9 cellular contexts compared by ENCODE assay signal in the genomic region with DNA sequence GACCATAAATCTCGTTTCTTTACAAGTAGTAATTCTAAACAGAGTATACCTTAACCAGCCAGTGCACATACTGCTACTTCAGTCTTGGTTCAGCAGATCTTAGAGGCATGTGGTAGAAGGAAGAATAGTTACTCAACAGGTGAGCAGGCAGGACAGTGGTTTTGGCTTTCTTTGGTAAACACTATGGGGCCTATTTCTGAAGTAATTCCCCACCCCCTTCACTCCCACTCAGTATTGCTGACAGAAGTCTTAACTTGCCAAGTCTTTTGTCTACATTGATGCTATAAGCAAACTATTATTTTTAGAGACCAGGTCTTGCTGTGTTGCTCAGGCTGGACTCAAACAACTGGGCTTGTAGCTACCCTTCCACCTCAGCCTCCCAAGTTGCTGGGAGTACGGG.
A peak's percentile ranks its signal among the peaks of the same experiment; 100 is the strongest.
DNase-seq lines count a peak whose midpoint lies in the region; ATAC-seq and TF ChIP-seq lines count a peak whose summit lies in the region.
"Had no signal": no experiment of that assay in that cellular context is flagged by ENCODE, and none has a peak within 500 bp of the region (broad histone marks: within the 10 kb centered on the region; RNA-seq: fewer than 3 reads in every experiment).

No MANE protein-coding gene starts in this region.

- 56% methylated on average over 2 of the region's 2 CpGs for WGBS in hepatocyte (ENCODE audit: low lambda C conversion rate, missing lambda C conversion rate)

- H3K27me3 Mint-ChIP-seq in natural killer cell treated with Interleukin-12 subunit alpha and Interleukin-12 subunit beta and Interleukin-15 and Interleukin-18, amount 100 ng/mL, for 72 hours = no peaks in the 10 kb centered on the region

- peaks cover 48 to 61% of the 10 kb centered on the region in 2 donors for H3K4me1 Mint-ChIP-seq in natural killer cell treated with Interleukin-12 subunit alpha and Interleukin-12 subunit beta and Interleukin-15 and Interleukin-18, amount 100 ng/mL, for 72 hours (ENCODE audit: low read depth in 2 of 2)

- H3K79me2 ChIP-seq in osteoblast (ENCODE audit: insufficient read depth, low read length) (peaks cover 81% of the 10 kb centered on the region), hepatocyte (peaks cover 96% of the 10 kb centered on the region)

- H3K9me3 ChIP-seq in osteoblast (ENCODE audit: low read depth, low read length) (no peaks in the 10 kb centered on the region), hepatocyte (ENCODE audit: low read depth) (no peaks in the 10 kb centered on the region)

- no peaks in the 10 kb centered on the region for H3K27me3 ChIP-seq in osteoblast (ENCODE audit: insufficient read depth, low read length)
- no peaks in the 10 kb centered on the region for H3K27me3 ChIP-seq in hepatocyte

- TF ChIP-seq CTCF in osteoblast (IDR thresholded peaks at IDR 0.05; ENCODE audit: extremely low read depth, low read depth, low read length) (no peak), hepatocyte (IDR thresholded peaks at IDR 0.05; ENCODE audit: poor library complexity) (no peak)

- H3K9me3 Mint-ChIP-seq in natural killer cell treated with Interleukin-12 subunit alpha and Interleukin-12 subunit beta and Interleukin-15 and Interleukin-18, amount 100 ng/mL, for 72 hours = no peaks in the 10 kb centered on the region

- H3K4me1 ChIP-seq in osteoblast (ENCODE audit: insufficient read depth, low read length) (peaks cover 4% of the 10 kb centered on the region), hepatocyte (ENCODE audit: insufficient read depth) (peaks cover 33% of the 10 kb centered on the region)

- H4K20me1 ChIP-seq in osteoblast (ENCODE audit: insufficient read depth, low read length) (peaks cover 20% of the 10 kb centered on the region), hepatocyte (ENCODE audit: insufficient read depth, poor library complexity, severe bottlenecking) (peaks cover 6% of the 10 kb centered on the region)

- H3K36me3 Mint-ChIP-seq in natural killer cell treated with Interleukin-12 subunit alpha and Interleukin-12 subunit beta and Interleukin-15 and Interleukin-18, amount 100 ng/mL, for 72 hours = no peaks in the 10 kb centered on the region

- H3K4me2 ChIP-seq in osteoblast (ENCODE audit: insufficient read depth, low read length) (no peak overlapping the region), hepatocyte (no peak overlapping the region)

- no peak overlapping the region for H3K27ac ChIP-seq in osteoblast (ENCODE audit: low read depth, low read length)
- H3K27ac ChIP-seq in hepatocyte = no peak overlapping the region
- H3K27ac ChIP-seq: 22Rv1 had no signal

- no peak overlapping the region for H3K4me3 Mint-ChIP-seq in natural killer cell treated with Interleukin-12 subunit alpha and Interleukin-12 subunit beta and Interleukin-15 and Interleukin-18, amount 100 ng/mL, for 72 hours

- H3K27ac Mint-ChIP-seq in natural killer cell treated with Interleukin-12 subunit alpha and Interleukin-12 subunit beta and Interleukin-15 and Interleukin-18, amount 100 ng/mL, for 72 hours = peak overlapping the region; percentile 50 to 78

- no peaks in the 10 kb centered on the region for H3K9me2 ChIP-seq in hepatocyte (replicated peaks; ENCODE audit: insufficient read depth)

- ATAC-seq in HG02571 (IDR thresholded peaks at IDR 0.05; ENCODE audit: unreplicated experiment) = peak; percentile 81
- ATAC-seq in natural killer cell treated with Interleukin-12 subunit alpha and Interleukin-12 subunit beta and Interleukin-15 and Interleukin-18, amount 100 ng/mL, for 72 hours = peak in 1 of 2 donors; percentile 30

- DNase-seq in DMS 273 (lab: John Stamatoyannopoulos, UW; ENCODE audit: unreplicated experiment) = peak; percentile 39
- no peak for DNase-seq in DMS 273 treated with DMSO at 0.1 percent for 48 hours (lab: John Stamatoyannopoulos, UW)
- peak; percentile 20 for DNase-seq in OCI-M1 (lab: John Stamatoyannopoulos, UW)
- no peak for DNase-seq in natural killer cell treated with Interleukin-12 subunit alpha and Interleukin-12 subunit beta and Interleukin-15 and Interleukin-18, amount 100 ng/mL, for 72 hours (ENCODE audit: low spot score)
- DNase-seq in osteoblast (ENCODE audit: insufficient read length, low spot score, missing footprints) = no peak
- no peak for DNase-seq in hepatocyte (ENCODE audit: low spot score)
- no peak for DNase-seq in NCI-H1930 (lab: John Stamatoyannopoulos, UW)

- H2AFZ ChIP-seq in osteoblast (ENCODE audit: low read length) (no peak overlapping the region), hepatocyte (no peak overlapping the region)

- H3K4me3 ChIP-seq in osteoblast (ENCODE audit: insufficient read depth, low read length) (no peak overlapping the region), hepatocyte (no peak overlapping the region)

- H3K36me3 ChIP-seq in osteoblast (ENCODE audit: insufficient read depth, low read length) (no peaks in the 10 kb centered on the region), hepatocyte (replicated peaks; ENCODE audit: insufficient read depth, low read depth) (no peaks in the 10 kb centered on the region)

Comparison
In these comparisons a context has a peak if more than half of its experiments do, and no peak if none do; other contexts are left out.
1. DNase-seq: peak in DMS 273 (single experiment) and OCI-M1 (single experiment); none in DMS 273 treated with DMSO at 0.1 percent for 48 hours (single experiment), natural killer cell treated with Interleukin-12 subunit alpha and Interleukin-12 subunit beta and Interleukin-15 and Interleukin-18, amount 100 ng/mL, for 72 hours (single experiment), osteoblast (single experiment), hepatocyte (single experiment) and NCI-H1930 (0 of 2).